Comparison of ENCODE assay signal across 1 cellular context in the genomic region with DNA sequence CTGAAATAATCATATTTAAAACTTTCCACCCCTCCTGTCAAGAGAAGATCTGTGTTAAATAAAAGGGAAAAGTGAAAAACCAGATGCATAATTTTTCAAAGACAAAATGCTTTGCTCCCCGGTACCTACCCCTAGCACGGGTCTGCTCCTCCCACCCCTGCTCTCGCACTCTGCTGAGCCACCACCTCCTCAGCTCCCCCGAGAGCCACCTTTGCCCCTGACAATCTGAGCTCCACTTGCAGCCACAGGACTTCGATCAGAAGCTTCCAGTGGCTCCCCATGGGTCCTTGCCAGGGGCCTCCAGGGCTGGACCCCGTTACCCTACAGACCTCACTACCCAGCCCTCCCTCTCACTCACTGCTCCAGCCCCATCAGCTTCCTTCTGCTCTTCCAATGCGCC.
TF ChIP-seq lines count a peak whose summit lies in the region.

No MANE protein-coding gene starts in this region.

TF ChIP-seq in SK-N-SH, 30 proteins besides CTCF, POLR2A, EP300 and RAD21:
- TF ChIP-seq NFIC (IDR thresholded peaks at IDR 0.05; ENCODE audit: borderline replicate concordance) (no peak), TCF12 (IDR thresholded peaks at IDR 0.05) (no peak), FOXM1 (IDR thresholded peaks at IDR 0.05; ENCODE audit: low read depth) (no peak), POLR2AphosphoS5 (IDR thresholded peaks at IDR 0.05; ENCODE audit: low read depth, low read length) (no peak), SIN3A (IDR thresholded peaks at IDR 0.05; ENCODE audit: borderline replicate concordance, low read depth, low read length) (no peak), GABPA (IDR thresholded peaks at IDR 0.05; ENCODE audit: low read depth) (no peak), GATA2 (CRISPR knock-in tag; IDR thresholded peaks at IDR 0.05) (no peak), SMC3 (IDR thresholded peaks at IDR 0.05; ENCODE audit: low read depth, low read length) (no peak), RCOR1 (IDR thresholded peaks at IDR 0.05; ENCODE audit: low read length) (no peak), MEF2A (IDR thresholded peaks at IDR 0.05; ENCODE audit: borderline replicate concordance, low read depth) (no peak), JUND (IDR thresholded peaks at IDR 0.05) (no peak), RFX5 (IDR thresholded peaks at IDR 0.05; ENCODE audit: low read length) (no peak), FOXJ3 (CRISPR knock-in tag; IDR thresholded peaks at IDR 0.05) (no peak), FOSL2 (IDR thresholded peaks at IDR 0.05; ENCODE audit: borderline replicate concordance, low read depth) (no peak)
- TF ChIP-seq, protein P1, sequence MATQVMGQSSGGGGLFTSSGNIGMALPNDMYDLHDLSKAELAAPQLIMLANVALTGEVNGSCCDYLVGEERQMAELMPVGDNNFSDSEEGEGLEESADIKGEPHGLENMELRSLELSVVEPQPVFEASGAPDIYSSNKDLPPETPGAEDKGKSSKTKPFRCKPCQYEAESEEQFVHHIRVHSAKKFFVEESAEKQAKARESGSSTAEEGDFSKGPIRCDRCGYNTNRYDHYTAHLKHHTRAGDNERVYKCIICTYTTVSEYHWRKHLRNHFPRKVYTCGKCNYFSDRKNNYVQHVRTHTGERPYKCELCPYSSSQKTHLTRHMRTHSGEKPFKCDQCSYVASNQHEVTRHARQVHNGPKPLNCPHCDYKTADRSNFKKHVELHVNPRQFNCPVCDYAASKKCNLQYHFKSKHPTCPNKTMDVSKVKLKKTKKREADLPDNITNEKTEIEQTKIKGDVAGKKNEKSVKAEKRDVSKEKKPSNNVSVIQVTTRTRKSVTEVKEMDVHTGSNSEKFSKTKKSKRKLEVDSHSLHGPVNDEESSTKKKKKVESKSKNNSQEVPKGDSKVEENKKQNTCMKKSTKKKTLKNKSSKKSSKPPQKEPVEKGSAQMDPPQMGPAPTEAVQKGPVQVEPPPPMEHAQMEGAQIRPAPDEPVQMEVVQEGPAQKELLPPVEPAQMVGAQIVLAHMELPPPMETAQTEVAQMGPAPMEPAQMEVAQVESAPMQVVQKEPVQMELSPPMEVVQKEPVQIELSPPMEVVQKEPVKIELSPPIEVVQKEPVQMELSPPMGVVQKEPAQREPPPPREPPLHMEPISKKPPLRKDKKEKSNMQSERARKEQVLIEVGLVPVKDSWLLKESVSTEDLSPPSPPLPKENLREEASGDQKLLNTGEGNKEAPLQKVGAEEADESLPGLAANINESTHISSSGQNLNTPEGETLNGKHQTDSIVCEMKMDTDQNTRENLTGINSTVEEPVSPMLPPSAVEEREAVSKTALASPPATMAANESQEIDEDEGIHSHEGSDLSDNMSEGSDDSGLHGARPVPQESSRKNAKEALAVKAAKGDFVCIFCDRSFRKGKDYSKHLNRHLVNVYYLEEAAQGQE (IDR thresholded peaks at IDR 0.05; ENCODE audit: low read depth, low read length): no peak
- TF ChIP-seq, protein P2, sequence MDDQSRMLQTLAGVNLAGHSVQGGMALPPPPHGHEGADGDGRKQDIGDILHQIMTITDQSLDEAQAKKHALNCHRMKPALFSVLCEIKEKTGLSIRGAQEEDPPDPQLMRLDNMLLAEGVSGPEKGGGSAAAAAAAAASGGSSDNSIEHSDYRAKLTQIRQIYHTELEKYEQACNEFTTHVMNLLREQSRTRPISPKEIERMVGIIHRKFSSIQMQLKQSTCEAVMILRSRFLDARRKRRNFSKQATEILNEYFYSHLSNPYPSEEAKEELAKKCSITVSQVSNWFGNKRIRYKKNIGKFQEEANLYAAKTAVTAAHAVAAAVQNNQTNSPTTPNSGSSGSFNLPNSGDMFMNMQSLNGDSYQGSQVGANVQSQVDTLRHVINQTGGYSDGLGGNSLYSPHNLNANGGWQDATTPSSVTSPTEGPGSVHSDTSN (IDR thresholded peaks at IDR 0.05): no peak
- TF ChIP-seq, protein P3, sequence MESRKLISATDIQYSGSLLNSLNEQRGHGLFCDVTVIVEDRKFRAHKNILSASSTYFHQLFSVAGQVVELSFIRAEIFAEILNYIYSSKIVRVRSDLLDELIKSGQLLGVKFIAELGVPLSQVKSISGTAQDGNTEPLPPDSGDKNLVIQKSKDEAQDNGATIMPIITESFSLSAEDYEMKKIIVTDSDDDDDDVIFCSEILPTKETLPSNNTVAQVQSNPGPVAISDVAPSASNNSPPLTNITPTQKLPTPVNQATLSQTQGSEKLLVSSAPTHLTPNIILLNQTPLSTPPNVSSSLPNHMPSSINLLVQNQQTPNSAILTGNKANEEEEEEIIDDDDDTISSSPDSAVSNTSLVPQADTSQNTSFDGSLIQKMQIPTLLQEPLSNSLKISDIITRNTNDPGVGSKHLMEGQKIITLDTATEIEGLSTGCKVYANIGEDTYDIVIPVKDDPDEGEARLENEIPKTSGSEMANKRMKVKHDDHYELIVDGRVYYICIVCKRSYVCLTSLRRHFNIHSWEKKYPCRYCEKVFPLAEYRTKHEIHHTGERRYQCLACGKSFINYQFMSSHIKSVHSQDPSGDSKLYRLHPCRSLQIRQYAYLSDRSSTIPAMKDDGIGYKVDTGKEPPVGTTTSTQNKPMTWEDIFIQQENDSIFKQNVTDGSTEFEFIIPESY (IDR thresholded peaks at IDR 0.05; ENCODE audit: borderline replicate concordance, low read depth): no peak
- TF ChIP-seq, protein P4, sequence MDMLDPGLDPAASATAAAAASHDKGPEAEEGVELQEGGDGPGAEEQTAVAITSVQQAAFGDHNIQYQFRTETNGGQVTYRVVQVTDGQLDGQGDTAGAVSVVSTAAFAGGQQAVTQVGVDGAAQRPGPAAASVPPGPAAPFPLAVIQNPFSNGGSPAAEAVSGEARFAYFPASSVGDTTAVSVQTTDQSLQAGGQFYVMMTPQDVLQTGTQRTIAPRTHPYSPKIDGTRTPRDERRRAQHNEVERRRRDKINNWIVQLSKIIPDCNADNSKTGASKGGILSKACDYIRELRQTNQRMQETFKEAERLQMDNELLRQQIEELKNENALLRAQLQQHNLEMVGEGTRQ (IDR thresholded peaks at IDR 0.05; ENCODE audit: borderline replicate concordance, low read depth, low read length): no peak
